In genomic region chr3:194638991-194639605, GRCh38 we compare ENCODE assay signal across 21 cellular contexts. TPM values are rescaled to one million over a fixed set of nuclear protein-coding genes. Genes with fewer than 3 reads are reported as not detected.
DNase-seq lines count a peak whose midpoint lies in the region; ATAC-seq, FAIRE-seq and TF ChIP-seq lines count a peak whose summit lies in the region.
"Had no signal": no experiment of that assay in that cellular context is flagged by ENCODE, and none has a peak within 500 bp of the region (broad histone marks: within the 10 kb centered on the region; RNA-seq: fewer than 3 reads in every experiment).

No MANE protein-coding gene starts in this region.

- H3K27ac Mint-ChIP-seq in MCF 10A (ENCODE audit: low read depth, unreplicated experiment) = peak overlapping the region; percentile 4
- peak overlapping the region; percentile 4 for H3K27ac Mint-ChIP-seq in neural crest cell (ENCODE audit: unreplicated experiment)
- H3K27ac Mint-ChIP-seq: IgD-negative memory B cell, mesothelial cell of epicardium had no signal

- intact Hi-C loops in MCF 10A (cut with micrococcal nuclease) = no loop called here
- intact Hi-C loops in breast epithelium (cut with DNase I; ENCODE audit: low total_unique reads) = no loop called here

- peak overlapping the region; percentile 2 for H3K9ac ChIP-seq in NT2/D1 (ENCODE audit: insufficient read length, low read depth)
- H3K9ac ChIP-seq: parathyroid adenoma had no signal

- H3K27me3 ChIP-seq in breast epithelium (no peaks in the 10 kb centered on the region), NT2/D1 (ENCODE audit: insufficient read depth, insufficient read length) (no peaks in the 10 kb centered on the region), upper lobe of left lung (no peaks in the 10 kb centered on the region)
- H3K27me3 ChIP-seq: transverse colon had no signal

- ATAC-seq in upper lobe of left lung (ENCODE audit: low FRiP score in 2 of 2) (no peak), HG03442 (IDR thresholded peaks at IDR 0.05; ENCODE audit: unreplicated experiment) (no peak)
- ATAC-seq: left colon; naive thymus-derived CD4-positive, alpha-beta T cell had no signal

- no peak for DNase-seq in MCF 10A (ENCODE audit: unreplicated experiment)
- DNase-seq in breast epithelium (ENCODE audit: low spot score in 2 of 2) = no peak
- DNase-seq in NT2/D1 (ENCODE audit: low read depth, low spot score) = no peak
- DNase-seq in neural crest cell (ENCODE audit: low read depth, low spot score) = no peak
- no peak for DNase-seq in upper lobe of left lung
- no peak for DNase-seq in DMS 273 (lab: John Stamatoyannopoulos, UW; ENCODE audit: unreplicated experiment)
- no peak for DNase-seq in GM12892 (ENCODE audit: insufficient read length)
- DNase-seq: activated CD4-positive, alpha-beta T cell treated with anti-CD3 and anti-CD28 coated beads, Interleukin-2, amount 50 U/mL, for 4 hours; activated gamma-delta T cell; left colon; NCI-H1105; NCI-H2029; NCI-H748 treated with DMSO at 0.1 percent for 48 hours; stimulated activated CD8-positive, alpha-beta memory T cell treated with anti-CD3 and anti-CD28 coated beads, Interleukin-4, amount 100 ng/mL, for 48 hours; transverse colon had no signal

- TF ChIP-seq CTCF in MCF 10A (IDR thresholded peaks at IDR 0.05; ENCODE audit: unreplicated experiment) (no peak), breast epithelium (IDR thresholded peaks at IDR 0.05) (no peak), neural crest cell (conservative IDR thresholded peaks at IDR 0.05) (no peak), upper lobe of left lung (IDR thresholded peaks at IDR 0.05) (no peak)

- no peak overlapping the region for H3K4me3 Mint-ChIP-seq in MCF 10A (ENCODE audit: unreplicated experiment)
- H3K4me3 Mint-ChIP-seq in neural crest cell = no peak overlapping the region
- H3K4me3 Mint-ChIP-seq: CD14-positive monocyte; mesothelial cell of epicardium; naive thymus-derived CD4-positive, alpha-beta T cell had no signal

- H3K9me3 ChIP-seq in breast epithelium = no peaks in the 10 kb centered on the region
- no peaks in the 10 kb centered on the region for H3K9me3 ChIP-seq in NT2/D1 (ENCODE audit: insufficient read depth, low read length)
- no peaks in the 10 kb centered on the region for H3K9me3 ChIP-seq in upper lobe of left lung
- H3K9me3 ChIP-seq: transverse colon had no signal

- CTCF ChIA-PET in MCF 10A (lab: Yijun Ruan, JAX) = interaction anchor here (0.7 kb wide), 1 partner anchor 169 kb away, joined by 5 read pairs; no protein-coding TSS in a partner anchor

- H3K4me1 Mint-ChIP-seq in MCF 10A (ENCODE audit: insufficient read depth, unreplicated experiment) (peaks cover 6% of the 10 kb centered on the region), neural crest cell (peaks cover 4% of the 10 kb centered on the region)
- H3K4me1 Mint-ChIP-seq: mesothelial cell of epicardium had no signal

- no peak for TF ChIP-seq EP300 in upper lobe of left lung (IDR thresholded peaks at IDR 0.05)

- no TSS peak for BruUV-seq in MCF 10A (replicated peaks; lab: Mats Ljungman, UMichigan)

- no peaks in the 10 kb centered on the region for H3K27me3 Mint-ChIP-seq in MCF 10A (ENCODE audit: insufficient read depth, unreplicated experiment)
- H3K27me3 Mint-ChIP-seq in neural crest cell (ENCODE audit: low read depth) = no peaks in the 10 kb centered on the region
- H3K27me3 Mint-ChIP-seq: IgD-negative memory B cell; naive thymus-derived CD4-positive, alpha-beta T cell had no signal

- 94 to 99% methylated on average over 10 of the region's 10 CpGs for WGBS in upper lobe of left lung, 2 donors

- no peak for FAIRE-seq in GM12892 (lab: Jason Lieb, UNC)

- H3K4me3 ChIP-seq in breast epithelium (no peak overlapping the region), NT2/D1 (ENCODE audit: insufficient read length, low read depth) (no peak overlapping the region), upper lobe of left lung (no peak overlapping the region)
- H3K4me3 ChIP-seq: transverse colon had no signal

- TF ChIP-seq POLR2A in breast epithelium (IDR thresholded peaks at IDR 0.05) = no peak
- TF ChIP-seq POLR2A in upper lobe of left lung (IDR thresholded peaks at IDR 0.05) = no peak
- no peak for TF ChIP-seq POLR2A in GM12892 (IDR thresholded peaks at IDR 0.05; ENCODE audit: low read depth, low read length)

- peaks cover 5% of the 10 kb centered on the region for H3K36me3 ChIP-seq in breast epithelium
- peaks cover 48% of the 10 kb centered on the region for H3K36me3 ChIP-seq in NT2/D1 (ENCODE audit: insufficient read depth, insufficient read length, low read length)
- peaks cover 4 to 41% (median 23%) of the 10 kb centered on the region in 4 donors for H3K36me3 ChIP-seq in upper lobe of left lung

- H3K9me3 Mint-ChIP-seq in MCF 10A (ENCODE audit: unreplicated experiment) = no peaks in the 10 kb centered on the region
- no peaks in the 10 kb centered on the region for H3K9me3 Mint-ChIP-seq in neural crest cell
- H3K9me3 Mint-ChIP-seq: CD14-positive monocyte, IgD-negative memory B cell, mesothelial cell of epicardium had no signal

- POLR2A ChIA-PET in MCF 10A (lab: Yijun Ruan, JAX) = interaction anchor here (0.6 kb wide), 1 partner anchor 377 kb away, joined by 3 read pairs; no protein-coding TSS in a partner anchor

- H3K4me1 ChIP-seq in breast epithelium (no peaks in the 10 kb centered on the region), NT2/D1 (ENCODE audit: insufficient read depth, insufficient read length) (peaks cover 5% of the 10 kb centered on the region), upper lobe of left lung (peaks cover 0 to 20% (median 12%) of the 10 kb centered on the region in 4 donors)
- H3K4me1 ChIP-seq: parathyroid adenoma, transverse colon had no signal

- H3K36me3 Mint-ChIP-seq in MCF 10A (ENCODE audit: insufficient read depth, unreplicated experiment) = peaks cover 36% of the 10 kb centered on the region
- peaks cover 11% of the 10 kb centered on the region for H3K36me3 Mint-ChIP-seq in neural crest cell (ENCODE audit: low read depth)

- H3K27ac ChIP-seq in breast epithelium (no peak overlapping the region), upper lobe of left lung (peak overlapping the region in 3 of 4 donors; percentile 8 to 86 (median 70))
- H3K27ac ChIP-seq: parathyroid adenoma had no signal

RNA-seq across cellular contexts. Expression of gene TMEM44, which starts 5.9 kb away (rescaled TPM):
- total RNA-seq in MCF 10A (2022) (8.3 and 13.2 TPM in 2 replicates), breast epithelium (10 to 100 TPM in 1 of 3 donors, 1 to 10 TPM in 2; 9.4 to 12.8 (median 9.6) TPM), neural crest cell (37.3 and 43.8 TPM in 2 replicates), upper lobe of left lung (10 to 100 TPM; 12.9 to 39.3 (median 22.1) TPM)
- 7.3 TPM for polyA plus RNA-seq in GM12892 (2012; ENCODE audit: missing spikeins)
- polyA plus RNA-seq: CD14-positive monocyte had no signal

RNA-seq across cellular contexts. Expression of gene LSG1, which starts 32.9 kb away (rescaled TPM):
- total RNA-seq in MCF 10A (2022) (30.5 and 35.1 TPM in 2 replicates), breast epithelium (10 to 100 TPM; 34.9 to 62.3 (median 57.0) TPM), neural crest cell (45.0 and 45.5 TPM in 2 replicates), upper lobe of left lung (10 to 100 TPM; 21.6 to 42.6 (median 34.7) TPM)
- 19.2 TPM for polyA plus RNA-seq in GM12892 (2012; ENCODE audit: missing spikeins)

RNA-seq across cellular contexts. Expression of gene FAM43A, which starts 46.6 kb away (rescaled TPM):
- 1.0 and 1.3 TPM in 2 replicates for total RNA-seq in MCF 10A (2022)
- total RNA-seq in breast epithelium = 10 to 100 TPM; 10.1 to 16.7 (median 15.5) TPM
- 1.4 TPM in 2 replicates for total RNA-seq in neural crest cell
- 10 to 100 TPM in 5 of 6 donors, 1 to 10 TPM in 1; 7.6 to 32.3 (median 14.4) TPM for total RNA-seq in upper lobe of left lung
- polyA plus RNA-seq in GM12892 (2012; ENCODE audit: missing spikeins) = 1.0 TPM

Comparison
In these comparisons a context has a peak if more than half of its experiments do, and no peak if none do; other contexts are left out.
1. H3K27ac ChIP-seq: peak in upper lobe of left lung (3 of 4); none in breast epithelium (0 of 2).